ENCODE assay signal across 19 cellular contexts in genomic region chr10:77419979-77420378, GRCh38.
"Had no signal": no experiment of that assay in that cellular context is flagged by ENCODE, and none has a peak within 500 bp of the region (broad histone marks: within the 10 kb centered on the region; RNA-seq: fewer than 3 reads in every experiment).

No MANE protein-coding gene starts in this region.

- H3K27ac ChIP-seq: epithelial cell of prostate, neural progenitor cell, psoas muscle, skin epidermis, tibial nerve had no signal

- DNase-seq: caudate nucleus; cortex of kidney; effector memory CD8-positive, alpha-beta T cell; esophagus squamous epithelium; foreskin fibroblast; heart left ventricle; islet precursor cell; mammary epithelial cell; psoas muscle; stimulated activated CD4-positive, alpha-beta T cell treated with anti-CD3 and anti-CD28 coated beads, Interleukin-2, amount 100 ng/mL, for 24 hours; stimulated activated naive CD4-positive, alpha-beta T cell; stomach had no signal

- H3K4me2 ChIP-seq: neural progenitor cell had no signal

- H3K27me3 ChIP-seq: heart left ventricle, neural progenitor cell, stomach, tibial nerve had no signal

- H2AFZ ChIP-seq: neural progenitor cell had no signal

- ATAC-seq: effector memory CD8-positive, alpha-beta T cell; heart left ventricle; left lobe of liver; natural killer cell treated with Interleukin-12 subunit alpha and Interleukin-12 subunit beta and Interleukin-15 and Interleukin-18, amount 100 ng/mL, for 72 hours; sciatic nerve had no signal

- H3K9me3 ChIP-seq: esophagus squamous epithelium, heart left ventricle, psoas muscle, stomach, tibial nerve had no signal

- H3K9ac ChIP-seq: neural progenitor cell had no signal

- H3K4me3 ChIP-seq: esophagus squamous epithelium, heart left ventricle, neural progenitor cell, psoas muscle, skin epidermis, stomach, tibial nerve had no signal

- H3K36me3 ChIP-seq: esophagus squamous epithelium, heart left ventricle, neural progenitor cell, stomach, tibial nerve had no signal

- H3K36me3 Mint-ChIP-seq: natural killer cell treated with Interleukin-12 subunit alpha and Interleukin-12 subunit beta and Interleukin-15 and Interleukin-18, amount 100 ng/mL, for 72 hours; neural progenitor cell had no signal

- H3K9me3 Mint-ChIP-seq: effector memory CD8-positive, alpha-beta T cell; natural killer cell treated with Interleukin-12 subunit alpha and Interleukin-12 subunit beta and Interleukin-15 and Interleukin-18, amount 100 ng/mL, for 72 hours had no signal

- H3K4me3 Mint-ChIP-seq: effector memory CD8-positive, alpha-beta T cell; natural killer cell treated with Interleukin-12 subunit alpha and Interleukin-12 subunit beta and Interleukin-15 and Interleukin-18, amount 100 ng/mL, for 72 hours; neural progenitor cell had no signal

- H3K27ac Mint-ChIP-seq: effector memory CD8-positive, alpha-beta T cell; natural killer cell treated with Interleukin-12 subunit alpha and Interleukin-12 subunit beta and Interleukin-15 and Interleukin-18, amount 100 ng/mL, for 72 hours; neural progenitor cell had no signal
